2 cellular contexts compared by ENCODE assay signal in genomic region chr2:26324479-26324878, GRCh38. TPM values are rescaled to one million over a fixed set of nuclear protein-coding genes. Genes with fewer than 3 reads are reported as not detected.
"Had no signal": no experiment of that assay in that cellular context is flagged by ENCODE, and none has a peak within 500 bp of the region (broad histone marks: within the 10 kb centered on the region; RNA-seq: fewer than 3 reads in every experiment).

No MANE protein-coding gene starts in this region.

RNA-seq across cellular contexts. Expression of gene ADGRF3, which starts 22.1 kb away (rescaled TPM):
- total RNA-seq: HT1080, IMR-90 had no signal
